ENCODE assay signal across 14 cellular contexts in the genomic region with DNA sequence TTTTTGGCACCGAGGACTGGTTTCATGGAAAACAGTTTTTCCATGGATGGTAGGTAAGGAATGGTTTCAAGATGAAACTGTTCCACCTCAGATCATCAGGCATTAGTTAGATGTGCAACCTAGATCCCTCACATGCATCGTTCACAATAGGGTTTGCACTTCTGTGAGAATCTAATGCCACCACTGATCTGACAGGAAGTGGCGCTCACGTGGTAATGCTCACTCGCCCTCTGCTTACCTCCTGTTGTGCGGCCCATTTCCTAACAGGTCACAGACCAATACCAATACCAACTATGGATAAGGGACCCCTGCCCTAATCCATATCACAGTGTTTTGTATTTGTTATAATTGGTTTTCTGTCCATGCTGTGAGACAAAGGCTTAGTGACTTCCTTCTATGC. TPM values are rescaled to one million over a fixed set of nuclear protein-coding genes. Genes with fewer than 3 reads are reported as not detected.
DNase-seq lines count a peak whose midpoint lies in the region; ATAC-seq and TF ChIP-seq lines count a peak whose summit lies in the region.
"Had no signal": no experiment of that assay in that cellular context is flagged by ENCODE, and none has a peak within 500 bp of the region (broad histone marks: within the 10 kb centered on the region; RNA-seq: fewer than 3 reads in every experiment).

No MANE protein-coding gene starts in this region.

- intact Hi-C loops in heart left ventricle (cut with DNase I): loop anchor here in 2 of 10 donors (10.0 kb wide), 2 partner anchors 160 to 1020 kb away; no protein-coding TSS in a partner anchor

- H3K4me1 ChIP-seq in heart left ventricle: peaks cover 0 to 28% (median 8%) of the 10 kb centered on the region in 12 donors

- 83 to 95% (median 88%) methylated on average over 6 of the region's 6 CpGs for WGBS in heart left ventricle, 4 donors

- no peaks in the 10 kb centered on the region for H3K36me3 Mint-ChIP-seq in T-helper 2 cell treated with Interferon-gamma antibody and Interleukin-4, amounts not matched to agents 5 μg/mL and 100 μg/mL, for 36 hours (ENCODE audit: low read depth)
- peaks cover 8% of the 10 kb centered on the region for H3K36me3 Mint-ChIP-seq in activated naive CD8-positive, alpha-beta T cell treated with anti-CD3 and anti-CD28 coated beads, Interleukin-2, amount 50 U/mL, for 24 hours (ENCODE audit: low read depth)

- no peaks in the 10 kb centered on the region for H3K27me3 Mint-ChIP-seq in T-helper 2 cell treated with Interferon-gamma antibody and Interleukin-4, amounts not matched to agents 5 μg/mL and 100 μg/mL, for 36 hours (ENCODE audit: low read depth)
- H3K27me3 Mint-ChIP-seq in activated naive CD8-positive, alpha-beta T cell treated with anti-CD3 and anti-CD28 coated beads, Interleukin-2, amount 50 U/mL, for 24 hours: no peaks in the 10 kb centered on the region
- H3K27me3 Mint-ChIP-seq: IgD-negative memory B cell had no signal

- TF ChIP-seq CTCF in heart left ventricle (IDR thresholded peaks at IDR 0.05) (no peak), GM13976 (IDR thresholded peaks at IDR 0.05; ENCODE audit: borderline replicate concordance, control extremely low read depth, extremely low read depth, insufficient read depth, missing control alignments) (no peak)

- no peaks in the 10 kb centered on the region for H3K36me3 ChIP-seq in heart left ventricle

- in situ Hi-C loops in GM13976 (cut with MboI; ENCODE audit: low sequenced_read_pairs, unreplicated experiment): no loop called here

- H3K9me3 ChIP-seq in heart left ventricle: peaks cover 0 to 14% (median 0%) of the 10 kb centered on the region in 12 donors

- DNase-seq in T-helper 2 cell: peak in 3 of 5 experiments; percentile 13 to 75 (median 19)
- DNase-seq in T-helper 2 cell treated with Interferon-gamma antibody and Interleukin-4, amounts not matched to agents 5 μg/mL and 100 μg/mL, for 36 hours (ENCODE audit: low spot score): no peak
- peak; percentile 16 for DNase-seq in activated CD4-positive, alpha-beta T cell treated with anti-CD3 and anti-CD28 coated beads, Interleukin-2, amount 50 U/mL, for 1 hour
- peak; percentile 20 for DNase-seq in activated naive CD8-positive, alpha-beta T cell treated with anti-CD3 and anti-CD28 coated beads, Interleukin-2, amount 50 U/mL, for 24 hours
- DNase-seq in stimulated activated CD8-positive, alpha-beta memory T cell treated with anti-CD3 and anti-CD28 coated beads, Interleukin-4, amount 100 ng/mL, for 48 hours: peak; percentile 42
- no peak for DNase-seq in heart left ventricle
- DNase-seq in GM13976 (ENCODE audit: low spot score): no peak
- no peak for DNase-seq in NCI-H69 (lab: John Stamatoyannopoulos, UW)
- DNase-seq: 8988T, cortex of kidney, NCI-H2029 treated with DMSO at 0.1 percent for 48 hours, OCI-M1, substantia nigra had no signal

- peak; percentile 72 for ATAC-seq in activated naive CD8-positive, alpha-beta T cell treated with anti-CD3 and anti-CD28 coated beads, Interleukin-2, amount 50 U/mL, for 24 hours
- no peak for ATAC-seq in heart left ventricle

- no peak overlapping the region for H3K27ac ChIP-seq in heart left ventricle

- H3K9me3 Mint-ChIP-seq in T-helper 2 cell treated with Interferon-gamma antibody and Interleukin-4, amounts not matched to agents 5 μg/mL and 100 μg/mL, for 36 hours: no peaks in the 10 kb centered on the region
- peaks cover 8% of the 10 kb centered on the region for H3K9me3 Mint-ChIP-seq in activated naive CD8-positive, alpha-beta T cell treated with anti-CD3 and anti-CD28 coated beads, Interleukin-2, amount 50 U/mL, for 24 hours

- H3K4me3 Mint-ChIP-seq in T-helper 2 cell treated with Interferon-gamma antibody and Interleukin-4, amounts not matched to agents 5 μg/mL and 100 μg/mL, for 36 hours: no peak overlapping the region
- H3K4me3 Mint-ChIP-seq in activated naive CD8-positive, alpha-beta T cell treated with anti-CD3 and anti-CD28 coated beads, Interleukin-2, amount 50 U/mL, for 24 hours: no peak overlapping the region

- H3K4me3 ChIP-seq in heart left ventricle: no peak overlapping the region

- TF ChIP-seq POLR2A in heart left ventricle (IDR thresholded peaks at IDR 0.05): no peak

- no peak overlapping the region for H3K27ac Mint-ChIP-seq in T-helper 2 cell treated with Interferon-gamma antibody and Interleukin-4, amounts not matched to agents 5 μg/mL and 100 μg/mL, for 36 hours
- H3K27ac Mint-ChIP-seq in activated naive CD8-positive, alpha-beta T cell treated with anti-CD3 and anti-CD28 coated beads, Interleukin-2, amount 50 U/mL, for 24 hours: peak overlapping the region; percentile 20
- H3K27ac Mint-ChIP-seq: IgD-negative memory B cell had no signal

- no peaks in the 10 kb centered on the region for H3K27me3 ChIP-seq in heart left ventricle

- H3K4me1 Mint-ChIP-seq in T-helper 2 cell treated with Interferon-gamma antibody and Interleukin-4, amounts not matched to agents 5 μg/mL and 100 μg/mL, for 36 hours (ENCODE audit: low read depth): peaks cover 20% of the 10 kb centered on the region
- H3K4me1 Mint-ChIP-seq in activated naive CD8-positive, alpha-beta T cell treated with anti-CD3 and anti-CD28 coated beads, Interleukin-2, amount 50 U/mL, for 24 hours: peaks cover 40% of the 10 kb centered on the region

RNA-seq across cellular contexts. Expression of gene SLMAP, which starts 58.9 kb away (rescaled TPM):
- total RNA-seq in heart left ventricle: 100 to 1,000 TPM; 163 to 534 (median 290) TPM
- polyA plus RNA-seq in heart left ventricle: 100 to 1,000 TPM in 1 of 2 donors, 10 to 100 TPM in 1; 96.4 to 157 TPM

Comparison
In these comparisons a context has a peak if more than half of its experiments do, and no peak if none do; other contexts are left out.
1. DNase-seq: peak in T-helper 2 cell (3 of 5), activated CD4-positive, alpha-beta T cell treated with anti-CD3 and anti-CD28 coated beads, Interleukin-2, amount 50 U/mL, for 1 hour (single experiment), activated naive CD8-positive, alpha-beta T cell treated with anti-CD3 and anti-CD28 coated beads, Interleukin-2, amount 50 U/mL, for 24 hours (single experiment) and stimulated activated CD8-positive, alpha-beta memory T cell treated with anti-CD3 and anti-CD28 coated beads, Interleukin-4, amount 100 ng/mL, for 48 hours (single experiment); none in T-helper 2 cell treated with Interferon-gamma antibody and Interleukin-4, amounts not matched to agents 5 μg/mL and 100 μg/mL, for 36 hours (single experiment), heart left ventricle (0 of 5), GM13976 (single experiment) and NCI-H69 (single experiment).